ENCODE assay signal across 1 cellular context in genomic region chr5:173616577-173617118, GRCh38.
TF ChIP-seq lines count a peak whose summit lies in the region.

BOD1 (minus strand) TSS chr5:173616650; CDS start chr5:173616436, 214 bp downstream.

TF ChIP-seq in HepG2, 621 proteins besides CTCF, POLR2A, EP300 and RAD21 (continued from another document and continues in another):
- TF ChIP-seq ZBTB26 (CRISPR knock-in tag; IDR thresholded peaks at IDR 0.05; ENCODE audit: borderline replicate concordance), result no peak; the same call in 1 of the 2 replicates
- TF ChIP-seq NBN (conservative IDR thresholded peaks at IDR 0.05), result no peak
- TF ChIP-seq TOE1 (CRISPR knock-in tag; IDR thresholded peaks at IDR 0.05), result no peak
- no peak for TF ChIP-seq ZNF263 (CRISPR knock-in tag; IDR thresholded peaks at IDR 0.05)
- TF ChIP-seq ATF2 (CRISPR knock-in tag; IDR thresholded peaks at IDR 0.05), result peak; percentile 24; the same call in 1 of the 2 replicates
- TF ChIP-seq MIER3 (CRISPR knock-in tag; IDR thresholded peaks at IDR 0.05; ENCODE audit: borderline replicate concordance), result no peak
- no peak for TF ChIP-seq RBM22 (optimal IDR thresholded peaks at IDR 0.05; ENCODE audit: low read length)
- TF ChIP-seq ZBTB49 (CRISPR knock-in tag; IDR thresholded peaks at IDR 0.05; ENCODE audit: borderline replicate concordance), result no peak
- no peak for TF ChIP-seq EEA1 (CRISPR knock-in tag; IDR thresholded peaks at IDR 0.05; ENCODE audit: borderline replicate concordance)
- no peak for TF ChIP-seq SMAD1 (CRISPR knock-in tag; IDR thresholded peaks at IDR 0.05; ENCODE audit: borderline replicate concordance, low read depth)
- no peak for TF ChIP-seq REXO4 (CRISPR knock-in tag; IDR thresholded peaks at IDR 0.05; ENCODE audit: borderline replicate concordance)
- TF ChIP-seq ZBTB1 (CRISPR knock-in tag; IDR thresholded peaks at IDR 0.05; ENCODE audit: borderline replicate concordance), result no peak
- TF ChIP-seq CEBPB (IDR thresholded peaks at IDR 0.05; ENCODE audit: borderline replicate concordance, low read depth, low read length), result no peak
- TF ChIP-seq SUZ12 (IDR thresholded peaks at IDR 0.05; ENCODE audit: low read depth, low read length), result peak; percentile 98
- TF ChIP-seq KMT2A (CRISPR knock-in tag; IDR thresholded peaks at IDR 0.05), result 0 out of 2 replicates have a peak, but pooled peaks have one; percentile 33
- peak; percentile 69; the same call in 1 of the 2 replicates for TF ChIP-seq SIN3A (IDR thresholded peaks at IDR 0.05; ENCODE audit: borderline replicate concordance, low read depth, low read length)
- TF ChIP-seq IKZF4 (CRISPR knock-in tag; IDR thresholded peaks at IDR 0.05; ENCODE audit: borderline replicate concordance, low read depth, not compliant biosample characterization), result no peak
- peak; percentile 88 for TF ChIP-seq SP5 (CRISPR knock-in tag; IDR thresholded peaks at IDR 0.05; ENCODE audit: borderline replicate concordance, low read depth)
- no peak for TF ChIP-seq ZNF354B (CRISPR knock-in tag; IDR thresholded peaks at IDR 0.05)
- peak; percentile 56; the same call in 1 of the 2 replicates for TF ChIP-seq CHD2 (IDR thresholded peaks at IDR 0.05; ENCODE audit: low read depth, low read length)
- 0 out of 2 replicates have a peak, but pooled peaks have one; percentile 38 for TF ChIP-seq ZBTB42 (CRISPR knock-in tag; IDR thresholded peaks at IDR 0.05)
- TF ChIP-seq SRSF9 (IDR thresholded peaks at IDR 0.05; ENCODE audit: borderline replicate concordance, insufficient read depth, low read depth, low read length, poor library complexity, severe bottlenecking), result no peak
- TF ChIP-seq ZNF234 (CRISPR knock-in tag; conservative IDR thresholded peaks at IDR 0.05), result no peak
- no peak for TF ChIP-seq HOXA9 (CRISPR knock-in tag; IDR thresholded peaks at IDR 0.05; ENCODE audit: borderline replicate concordance)
- TF ChIP-seq ZNF430 (CRISPR knock-in tag; IDR thresholded peaks at IDR 0.05), result no peak
- TF ChIP-seq ARID3A (IDR thresholded peaks at IDR 0.05; ENCODE audit: low read depth, low read length), result no peak
- no peak for TF ChIP-seq ZNF468 (CRISPR knock-in tag; IDR thresholded peaks at IDR 0.05)
- peak; percentile 77 for TF ChIP-seq ELF1 (CRISPR knock-in tag; IDR thresholded peaks at IDR 0.05)
- TF ChIP-seq ZSCAN5A (CRISPR knock-in tag; IDR thresholded peaks at IDR 0.05; ENCODE audit: borderline replicate concordance), result no peak
- TF ChIP-seq SATB2 (CRISPR knock-in tag; IDR thresholded peaks at IDR 0.05), result no peak
- TF ChIP-seq ATF7-NPFF (CRISPR knock-in tag; IDR thresholded peaks at IDR 0.05; ENCODE audit: low read depth), result no peak
- no peak for TF ChIP-seq ATM (IDR thresholded peaks at IDR 0.05; ENCODE audit: borderline replicate concordance)
- peak; percentile 79; the same call in 1 of the 2 replicates for TF ChIP-seq GMEB1 (CRISPR knock-in tag; IDR thresholded peaks at IDR 0.05; ENCODE audit: borderline replicate concordance)
- TF ChIP-seq RBAK (CRISPR knock-in tag; IDR thresholded peaks at IDR 0.05), result no peak
- TF ChIP-seq KLF15 (CRISPR knock-in tag; IDR thresholded peaks at IDR 0.05; ENCODE audit: borderline replicate concordance), result no peak
- no peak; the same call in 1 of the 2 replicates for TF ChIP-seq MEIS2 (CRISPR knock-in tag; IDR thresholded peaks at IDR 0.05)
- no peak for TF ChIP-seq ESRRA (CRISPR knock-in tag; IDR thresholded peaks at IDR 0.05; ENCODE audit: low read depth)
- TF ChIP-seq CBX5 (CRISPR knock-in tag; IDR thresholded peaks at IDR 0.05; ENCODE audit: borderline replicate concordance), result peak; percentile 60; the same call in 1 of the 2 replicates
- TF ChIP-seq ZNF446 (CRISPR knock-in tag; IDR thresholded peaks at IDR 0.05), result no peak
- no peak for TF ChIP-seq NFE2 (CRISPR knock-in tag; IDR thresholded peaks at IDR 0.05)
- no peak for TF ChIP-seq ZNF7 (CRISPR knock-in tag; IDR thresholded peaks at IDR 0.05)
- peak; percentile 74 for TF ChIP-seq TARDBP (CRISPR knock-in tag; IDR thresholded peaks at IDR 0.05)
- TF ChIP-seq HNF1B (CRISPR knock-in tag; IDR thresholded peaks at IDR 0.05), result peak; percentile 37; the same call in 1 of the 2 replicates
- no peak for TF ChIP-seq ZNF644 (CRISPR knock-in tag; IDR thresholded peaks at IDR 0.05; ENCODE audit: low read depth)
- no peak; the same call in 1 of the 2 replicates for TF ChIP-seq NCOR1 (IDR thresholded peaks at IDR 0.05; ENCODE audit: borderline replicate concordance, low read length)
- TF ChIP-seq ZBTB21 (CRISPR knock-in tag; IDR thresholded peaks at IDR 0.05), result no peak
- TF ChIP-seq ETS1 (CRISPR knock-in tag; IDR thresholded peaks at IDR 0.05), result no peak
- no peak for TF ChIP-seq ZNF20 (CRISPR knock-in tag; IDR thresholded peaks at IDR 0.05)
- TF ChIP-seq CBX1 (IDR thresholded peaks at IDR 0.05; ENCODE audit: low read depth), result no peak
- TF ChIP-seq DZIP1 (CRISPR knock-in tag; IDR thresholded peaks at IDR 0.05), result no peak
- no peak for TF ChIP-seq CENPT (CRISPR knock-in tag; IDR thresholded peaks at IDR 0.05; ENCODE audit: low read depth)
- no peak for TF ChIP-seq ZNF326 (CRISPR knock-in tag; IDR thresholded peaks at IDR 0.05; ENCODE audit: borderline replicate concordance)
- no peak; the same call in 1 of the 2 replicates for TF ChIP-seq ETV6 (CRISPR knock-in tag; conservative IDR thresholded peaks at IDR 0.05)
- TF ChIP-seq ZNF614 (CRISPR knock-in tag; IDR thresholded peaks at IDR 0.05; ENCODE audit: borderline replicate concordance), result no peak
- no peak for TF ChIP-seq RELA (CRISPR knock-in tag; IDR thresholded peaks at IDR 0.05)
- peak; percentile 43; the same call in 1 of the 2 replicates for TF ChIP-seq KDM5A (IDR thresholded peaks at IDR 0.05; ENCODE audit: borderline replicate concordance, low read length)
